Comparison of ENCODE assay signal across 22 cellular contexts in genomic region chr2:161257123-161257952, GRCh38. TPM values are rescaled to one million over a fixed set of nuclear protein-coding genes. Genes with fewer than 3 reads are reported as not detected.
DNase-seq lines count a peak whose midpoint lies in the region; FAIRE-seq and TF ChIP-seq lines count a peak whose summit lies in the region.
"Had no signal": no experiment of that assay in that cellular context is flagged by ENCODE, and none has a peak within 500 bp of the region (broad histone marks: within the 10 kb centered on the region; RNA-seq: fewer than 3 reads in every experiment).

No MANE protein-coding gene starts in this region.

- CTCF ChIA-PET in H1 (lab: Charles Lee; ENCODE audit: partially characterized antibody) = interaction anchor here (0.7 to 0.9 kb wide), 3 partner anchors 11 to 24 kb away, joined by 3 read pairs; no protein-coding TSS in a partner anchor

- no peak overlapping the region for H3K27ac Mint-ChIP-seq in neural progenitor cell
- H3K27ac Mint-ChIP-seq: CD4-positive, CD25-positive, alpha-beta regulatory T cell had no signal

- no peak overlapping the region for H2BK120ac ChIP-seq in H1 (replicated peaks; ENCODE audit: low read depth, low read length)

- peak; percentile 75 for FAIRE-seq in G401.6 (lab: Jason Lieb, UNC)
- no peak for FAIRE-seq in H1 (lab: Jason Lieb, UNC)
- peak; percentile 35 for FAIRE-seq in kidney (lab: Jason Lieb, UNC)
- FAIRE-seq: D721Med had no signal

- H2AFZ ChIP-seq in H1 (ENCODE audit: low read length) (0 out of 2 replicates have a peak overlapping the region, but pooled peaks have one; percentile 0), neural progenitor cell (replicated peaks) (peak overlapping the region; percentile 70)

- no peaks in the 10 kb centered on the region for H3K4me1 Mint-ChIP-seq in neural progenitor cell
- H3K4me1 Mint-ChIP-seq: CD4-positive, CD25-positive, alpha-beta regulatory T cell had no signal

- no peak overlapping the region for H3K23ac ChIP-seq in H1 (ENCODE audit: insufficient read length)

- intact Hi-C loops in kidney (cut with DNase I) = no loop called here

- TF ChIP-seq EP300 in H1 (IDR thresholded peaks at IDR 0.05; ENCODE audit: borderline replicate concordance in 1 of 2, low read depth in 2 of 2, low read length in 2 of 2) = no peak

- no peak overlapping the region for H2AK5ac ChIP-seq in H1 (ENCODE audit: low read depth, low read length)

- TF ChIP-seq CTCF in H1 (IDR thresholded peaks at IDR 0.05; ENCODE audit: control extremely low read depth in 1 of 3, insufficient read depth in 1 of 3, low read depth in 1 of 3, low read length in 3 of 3) = no peak
- TF ChIP-seq CTCF in kidney (IDR thresholded peaks at IDR 0.05; ENCODE audit: borderline replicate concordance, extremely low read depth, insufficient read depth) = no peak
- no peak for TF ChIP-seq CTCF in neural progenitor cell (IDR thresholded peaks at IDR 0.05)

- no peak overlapping the region for H2BK20ac ChIP-seq in H1 (ENCODE audit: low read length)

- H4K91ac ChIP-seq in H1 (replicated peaks; ENCODE audit: insufficient read length, low read length) = no peak overlapping the region

- H3K56ac ChIP-seq in H1 (replicated peaks; ENCODE audit: insufficient read length, low read depth, low read length) = no peak overlapping the region

- H3K23me2 ChIP-seq in H1 (ENCODE audit: low read depth, low read length) = no peaks in the 10 kb centered on the region

- peaks cover 3% of the 10 kb centered on the region for H3F3A ChIP-seq in neural progenitor cell (ENCODE audit: low read depth)

- H3K4me3 ChIP-seq in H1 (ENCODE audit: extremely low read depth in 1 of 4, insufficient read depth in 2 of 4, low read depth in 3 of 4, low read length in 4 of 4) (no peak overlapping the region), kidney (ENCODE audit: low read length in 2 of 2) (peak overlapping the region; percentile 46 to 51), neural progenitor cell (no peak overlapping the region)
- H3K4me3 ChIP-seq: BLaER1 had no signal

- H4K20me1 ChIP-seq in H1 (replicated peaks in 1 of 2; ENCODE audit: control insufficient read depth in 1 of 2, insufficient read depth in 2 of 2, low read length in 2 of 2) (no peaks in the 10 kb centered on the region), neural progenitor cell (ENCODE audit: low read depth) (no peaks in the 10 kb centered on the region)
- H4K20me1 ChIP-seq: BLaER1 had no signal

- H4K5ac ChIP-seq in H1 (ENCODE audit: insufficient read length, low read depth, low read length) = no peak overlapping the region

- 75% methylated on average over 8 of the region's 8 CpGs; no CpG with 5 or more reads in 1 of the 2 experiments for WGBS in H1 (ENCODE audit: extremely low coverage in 1 of 2, insufficient coverage in 1 of 2, insufficient read length in 1 of 2, insufficient replicate concordance in 2 of 2, low coverage in 1 of 2, low lambda C conversion rate in 2 of 2, missing lambda C conversion rate in 1 of 2), 2 experiments

- H3K36me3 ChIP-seq in H1 (ENCODE audit: control insufficient read depth in 2 of 4, insufficient read depth in 4 of 4, low read length in 3 of 4) (no peaks in the 10 kb centered on the region), kidney (ENCODE audit: control insufficient read depth in 1 of 2, insufficient read depth in 2 of 2, low read length in 2 of 2) (no peaks in the 10 kb centered on the region), neural progenitor cell (no peaks in the 10 kb centered on the region)
- H3K36me3 ChIP-seq: BLaER1 had no signal

- no peak overlapping the region for H3K4ac ChIP-seq in H1 (replicated peaks; ENCODE audit: insufficient read length, low read depth, low read length)

- H3K4me3 Mint-ChIP-seq in neural progenitor cell = no peak overlapping the region
- H3K4me3 Mint-ChIP-seq: CD4-positive, CD25-positive, alpha-beta regulatory T cell had no signal

- no peak overlapping the region for H3K14ac ChIP-seq in H1 (ENCODE audit: insufficient read length)

- H3K9me3 Mint-ChIP-seq in neural progenitor cell = no peaks in the 10 kb centered on the region
- H3K9me3 Mint-ChIP-seq: CD4-positive, CD25-positive, alpha-beta regulatory T cell had no signal

- H2BK15ac ChIP-seq in H1 (ENCODE audit: low read length) = no peak overlapping the region

- H3K36me3 Mint-ChIP-seq in neural progenitor cell = no peaks in the 10 kb centered on the region
- H3K36me3 Mint-ChIP-seq: CD4-positive, CD25-positive, alpha-beta regulatory T cell had no signal

- H3K9ac ChIP-seq in H1 (replicated peaks in 1 of 4; ENCODE audit: extremely low read depth in 1 of 4, low read depth in 3 of 4, low read length in 3 of 4) (no peak overlapping the region), kidney (ENCODE audit: low read length in 2 of 2) (no peak overlapping the region), neural progenitor cell (no peak overlapping the region)
- H3K9ac ChIP-seq: BLaER1, SK-N-SH had no signal

- no peak for TF ChIP-seq RAD21 in H1 (IDR thresholded peaks at IDR 0.05 in 1 of 2, conservative IDR thresholded peaks at IDR 0.05 in 1 of 2; ENCODE audit: low read depth in 2 of 2, low read length in 2 of 2)

- no peak overlapping the region for H3K18ac ChIP-seq in H1 (ENCODE audit: extremely low read depth, low read length)

- POLR2A ChIA-PET in H1 (lab: Charles Lee; ENCODE audit: partially characterized antibody) = interaction anchor here (1.7 kb wide), 1 partner anchor 11 kb away, joined by 3 read pairs; no protein-coding TSS in a partner anchor

- no peak overlapping the region for H3K27ac ChIP-seq in H1 (ENCODE audit: low read depth, low read length)
- no peak overlapping the region for H3K27ac ChIP-seq in kidney (ENCODE audit: low read depth in 2 of 2, low read length in 2 of 2)
- no peak overlapping the region for H3K27ac ChIP-seq in neural progenitor cell
- H3K27ac ChIP-seq: BLaER1 had no signal

- no peaks in the 10 kb centered on the region for H3K27me3 Mint-ChIP-seq in neural progenitor cell (ENCODE audit: insufficient read depth, low read depth)
- H3K27me3 Mint-ChIP-seq: CD4-positive, CD25-positive, alpha-beta regulatory T cell had no signal

- no peak overlapping the region for H3K4me2 ChIP-seq in H1 (ENCODE audit: insufficient read depth in 1 of 2, low read depth in 2 of 2, low read length in 2 of 2)
- no peak overlapping the region for H3K4me2 ChIP-seq in neural progenitor cell
- H3K4me2 ChIP-seq: BLaER1, SK-N-SH had no signal

- H3K9me3 ChIP-seq in H1 (ENCODE audit: insufficient read depth in 2 of 2, low read depth in 1 of 2, low read length in 1 of 2) = no peaks in the 10 kb centered on the region
- H3K9me3 ChIP-seq in kidney (ENCODE audit: control insufficient read depth in 1 of 2, low read length in 2 of 2) = no peaks in the 10 kb centered on the region
- no peaks in the 10 kb centered on the region for H3K9me3 ChIP-seq in neural progenitor cell (ENCODE audit: low read depth)
- H3K9me3 ChIP-seq: BLaER1, SK-N-SH had no signal

- no peak for DNase-seq in H1 (ENCODE audit: low read depth in 1 of 2, low spot score in 2 of 2)
- DNase-seq in kidney = no peak
- no peak for DNase-seq in neural progenitor cell (ENCODE audit: low spot score)
- no peak for DNase-seq in T1000 (lab: John Stamatoyannopoulos, UW)
- DNase-seq in NCI-H128 (lab: John Stamatoyannopoulos, UW; ENCODE audit: unreplicated experiment) = no peak
- no peak for DNase-seq in NCI-H1105 treated with DMSO at 0.1 percent for 48 hours (lab: John Stamatoyannopoulos, UW)
- DNase-seq in iPS-NIHi7 (ENCODE audit: extremely low spot score) = no peak
- DNase-seq: CD4-positive, CD25-positive, alpha-beta regulatory T cell; GOT3; Karpas-422; NCI-H1092; NCI-H1436 treated with DMSO at 0.1 percent for 48 hours; NCI-H1930; NCI-H2107; NCI-H524; NCI-H774; NK-92 treated with Interleukin-12 subunit alpha and Interleukin-12 subunit beta, amount 100 ng/mL, for 24 hours; PC-3; SK-N-SH had no signal

- H3K79me2 ChIP-seq in H1 (ENCODE audit: control insufficient read depth in 1 of 2, insufficient read depth in 2 of 2, low read length in 2 of 2) (no peaks in the 10 kb centered on the region), neural progenitor cell (ENCODE audit: low read depth) (no peaks in the 10 kb centered on the region)

- TF ChIP-seq POLR2A in H1 (IDR thresholded peaks at IDR 0.05; ENCODE audit: control extremely low read depth in 1 of 2, low read depth in 2 of 2, low read length in 2 of 2) = no peak

- no peaks in the 10 kb centered on the region for H3K79me1 ChIP-seq in H1 (ENCODE audit: low read depth, low read length)

- H3K27me3 ChIP-seq in H1 (replicated peaks in 1 of 4; ENCODE audit: control insufficient read depth in 3 of 4, extremely low read depth in 1 of 4, insufficient read depth in 3 of 4, low read length in 3 of 4) (no peaks in the 10 kb centered on the region), neural progenitor cell (no peaks in the 10 kb centered on the region)
- H3K27me3 ChIP-seq: BLaER1 had no signal

- no peak overlapping the region for H2BK5ac ChIP-seq in H1 (ENCODE audit: low read depth, low read length)

- no peak overlapping the region for H2BK12ac ChIP-seq in H1 (ENCODE audit: low read depth, low read length)

- H3K4me1 ChIP-seq in H1 (replicated peaks in 1 of 4; ENCODE audit: control insufficient read depth in 3 of 4, insufficient read depth in 4 of 4, low read length in 3 of 4) (no peaks in the 10 kb centered on the region), kidney (ENCODE audit: control insufficient read depth in 1 of 2, insufficient read depth in 1 of 2, low read depth in 1 of 2, low read length in 2 of 2) (no peaks in the 10 kb centered on the region), neural progenitor cell (no peaks in the 10 kb centered on the region)
- H3K4me1 ChIP-seq: BLaER1 had no signal

- no peak overlapping the region for H4K8ac ChIP-seq in H1 (ENCODE audit: extremely low read depth, insufficient read depth, low read length)

TF ChIP-seq in H1, 55 proteins besides CTCF, POLR2A, EP300 and RAD21 (continues in another document):
- no peak for TF ChIP-seq CBX8 (IDR thresholded peaks at IDR 0.05; ENCODE audit: borderline replicate concordance, low read depth, low read length)
- TF ChIP-seq SIRT6 (IDR thresholded peaks at IDR 0.05; ENCODE audit: low read length) = no peak
- no peak for TF ChIP-seq MAFK (IDR thresholded peaks at IDR 0.05; ENCODE audit: low read depth, low read length)
- TF ChIP-seq CHD1 (IDR thresholded peaks at IDR 0.05; ENCODE audit: low read depth, low read length) = no peak
- no peak for TF ChIP-seq CBX5 (IDR thresholded peaks at IDR 0.05; ENCODE audit: low read depth, low read length)

RNA-seq across cellular contexts. Expression of gene PSMD14, which starts 50.9 kb away (rescaled TPM):
- 84.1 and 88.7 TPM in 2 replicates for total RNA-seq in H1 (2021; fragmentation: NEBNext Ultra II Directional; extraction: Animal tissue kit (Norgen Biotek cat#: 25700))
- polyA plus RNA-seq in H1 (2011; rRNA removed) (25.4 and 53.9 TPM in 2 replicates), kidney (ENCODE audit: insufficient read depth, low read depth, low replicate concordance) (55.8 TPM)
- polyA plus RNA-seq in H1 (2011; cell fraction: cytosol; rRNA removed) = 69.0 TPM
- polyA plus RNA-seq in H1 (2011; cell fraction: nucleus; rRNA removed) = 11.2 TPM
- polyA plus RNA-seq in H1 (2012, experiment 1 of 2) = 77.6 to 98.5 TPM (median 85.7 TPM) in 4 replicates
- polyA plus RNA-seq in H1 (2012, experiment 2 of 2) = 10.9 TPM
- 50.5 TPM for polyA plus RNA-seq in H1 (2013, experiment 1 of 2)
- polyA plus RNA-seq in H1 (2013, experiment 2 of 2) = 51.2 TPM
- polyA minus RNA-seq in H1 (2011; rRNA and poly(A)+ RNA removed) = 35.7 and 51.4 TPM in 2 replicates
- polyA minus RNA-seq in H1 (2011; cell fraction: cytosol; rRNA and poly(A)+ RNA removed) = 37.3 TPM
- polyA minus RNA-seq in H1 (2011; cell fraction: nucleus; rRNA and poly(A)+ RNA removed) = 62.2 TPM
- total RNA-seq in kidney (41.0 TPM), neural progenitor cell (ENCODE audit: low replicate concordance) (117 and 152 TPM in 2 replicates)

Comparison
In these comparisons a context has a peak if more than half of its experiments do, and no peak if none do; other contexts are left out.
1. H3K4me3 ChIP-seq: peak in kidney (2 of 2); none in H1 (0 of 4) and neural progenitor cell (single experiment).